ENCODE assay signal across 13 cellular contexts in genomic region chr4:185144601-185145240, GRCh38. TPM values are rescaled to one million over a fixed set of nuclear protein-coding genes. Genes with fewer than 3 reads are reported as not detected.
DNase-seq lines count a peak whose midpoint lies in the region; ATAC-seq and TF ChIP-seq lines count a peak whose summit lies in the region.
"Had no signal": no experiment of that assay in that cellular context is flagged by ENCODE, and none has a peak within 500 bp of the region (broad histone marks: within the 10 kb centered on the region; RNA-seq: fewer than 3 reads in every experiment).

No MANE protein-coding gene starts in this region.

- TF ChIP-seq CTCF in MCF 10A (IDR thresholded peaks at IDR 0.05; ENCODE audit: unreplicated experiment) (no peak), mammary epithelial cell (conservative IDR thresholded peaks at IDR 0.05 in 1 of 2, IDR thresholded peaks at IDR 0.05 in 1 of 2; ENCODE audit: extremely low read depth in 1 of 2, insufficient read depth in 1 of 2, low read depth in 1 of 2, low read length in 2 of 2) (no peak), transverse colon (IDR thresholded peaks at IDR 0.05) (no peak)

- H3K36me3 ChIP-seq in mammary epithelial cell (ENCODE audit: insufficient read depth, low read length), result no peaks in the 10 kb centered on the region
- H3K36me3 ChIP-seq in muscle layer of duodenum (ENCODE audit: control insufficient read depth in 1 of 2, insufficient read depth in 2 of 2, low read length in 2 of 2), result peaks cover 4 to 14% of the 10 kb centered on the region in 2 donors
- H3K36me3 ChIP-seq in transverse colon, result peaks cover 0 to 8% (median 0%) of the 10 kb centered on the region in 4 donors

- BruUV-seq in MCF 10A (replicated peaks; lab: Mats Ljungman, UMichigan), result no TSS peak
- no TSS peak for BruUV-seq in mammary epithelial cell (replicated peaks; lab: Mats Ljungman, UMichigan)

- H3K4me3 ChIP-seq in mammary epithelial cell (replicated peaks in 1 of 3; ENCODE audit: insufficient read depth in 1 of 3, low read depth in 2 of 3, low read length in 3 of 3) (no peak overlapping the region), muscle layer of duodenum (ENCODE audit: low read depth in 1 of 2, low read length in 2 of 2) (peak overlapping the region; percentile 62 to 83), transverse colon (peak overlapping the region in 2 of 4 donors; percentile 7 to 56)

- H3K4me1 Mint-ChIP-seq in MCF 10A (ENCODE audit: insufficient read depth, unreplicated experiment), result peaks cover 6% of the 10 kb centered on the region

- no peak overlapping the region for H2AFZ ChIP-seq in mammary epithelial cell (ENCODE audit: low read depth, low read length)

- DNase-seq in MCF 10A (ENCODE audit: unreplicated experiment) (no peak), mammary epithelial cell (no peak), caudate nucleus (lab: John Stamatoyannopoulos, UW) (peak in 1 of 61 donors; percentile 19), transverse colon (no peak)
- DNase-seq in stimulated activated CD8-positive, alpha-beta memory T cell treated with anti-CD3 and anti-CD28 coated beads, Interleukin-4, amount 100 ng/mL, for 48 hours, result no peak
- DNase-seq: ACHN; activated CD4-positive, alpha-beta T cell treated with anti-CD3 and anti-CD28 coated beads for 1 hour; stimulated activated CD4-positive, alpha-beta T cell treated with anti-CD3 and anti-CD28 coated beads, Interleukin-4, amount 100 ng/mL, for 4 hours; trophoblast cell had no signal

- intact Hi-C loops in MCF 10A (cut with micrococcal nuclease) (no loop called here), mammary epithelial cell (cut with micrococcal nuclease) (no loop called here), transverse colon (cut with DNase I; ENCODE audit: low total_unique reads) (no loop called here)

- ATAC-seq in GM19467 (IDR thresholded peaks at IDR 0.05; ENCODE audit: unreplicated experiment) (no peak), HG03460 (IDR thresholded peaks at IDR 0.05; ENCODE audit: unreplicated experiment) (no peak)

- in situ Hi-C loops in mammary epithelial cell (cut with MboI; ENCODE audit: low sequenced_read_pairs in 2 of 2), result no loop called here
- in situ Hi-C loops in transverse colon (cut with MboI; ENCODE audit: low pct_ligation_motif_present in 1 of 4, low pct_unique_long_range_greater_than_20kb in 1 of 4, low sequenced_read_pairs in 3 of 4), result no loop called here

- peak overlapping the region; percentile 87 for H3K4me3 Mint-ChIP-seq in MCF 10A (ENCODE audit: unreplicated experiment)

- peaks cover 3% of the 10 kb centered on the region for H3K79me2 ChIP-seq in mammary epithelial cell (ENCODE audit: insufficient read depth, low read length)

- no peak overlapping the region for H3K9ac ChIP-seq in mammary epithelial cell (ENCODE audit: insufficient read depth, low read length)

- TF ChIP-seq POLR2A in transverse colon (IDR thresholded peaks at IDR 0.05), result no peak

- H3K27ac Mint-ChIP-seq in MCF 10A (ENCODE audit: low read depth, unreplicated experiment), result no peak overlapping the region

- H3K27me3 Mint-ChIP-seq in MCF 10A (ENCODE audit: insufficient read depth, unreplicated experiment), result no peaks in the 10 kb centered on the region

- POLR2A ChIA-PET in MCF 10A (lab: Yijun Ruan, JAX), result interaction anchor here (1.0 to 2.3 kb wide), 5 partner anchors 8 to 329 kb away, joined by 3 to 9 read pairs (median 6); no protein-coding TSS in a partner anchor

- H3K36me3 Mint-ChIP-seq in MCF 10A (ENCODE audit: insufficient read depth, unreplicated experiment), result peaks cover 33% of the 10 kb centered on the region

- dilution Hi-C loops in mammary epithelial cell (cut with HindIII; ENCODE audit: low sequenced_read_pairs), result loop anchor here (5.0 kb wide), 1 partner anchor 73 kb away; no protein-coding TSS in a partner anchor

- WGBS in mammary epithelial cell (ENCODE audit: low coverage, missing lambda C conversion rate), result 73% methylated on average over 11 of the region's 16 CpGs
- 73 to 82% methylated on average over 2 to 16 of the region's 16 CpGs for WGBS in transverse colon (ENCODE audit: low coverage in 1 of 2), 2 donors

- H3K9me3 Mint-ChIP-seq in MCF 10A (ENCODE audit: unreplicated experiment), result no peaks in the 10 kb centered on the region

- no peaks in the 10 kb centered on the region for H3K27me3 ChIP-seq in mammary epithelial cell (ENCODE audit: insufficient read depth, low read length)
- H3K27me3 ChIP-seq in muscle layer of duodenum (ENCODE audit: low read depth, low read length), result no peaks in the 10 kb centered on the region
- peaks cover 3% of the 10 kb centered on the region for H3K27me3 ChIP-seq in transverse colon

- no peak overlapping the region for H3K4me2 ChIP-seq in mammary epithelial cell (ENCODE audit: insufficient read depth, low read depth, low read length)

- H4K20me1 ChIP-seq in mammary epithelial cell (ENCODE audit: insufficient read depth, low read length), result no peaks in the 10 kb centered on the region

- H3K27ac ChIP-seq in mammary epithelial cell (ENCODE audit: insufficient read depth, low read depth, low read length) (no peak overlapping the region), caudate nucleus (ENCODE audit: low read depth, low read length) (peak overlapping the region; percentile 61), muscle layer of duodenum (ENCODE audit: low read length) (peak overlapping the region; percentile 64), transverse colon (peak overlapping the region; percentile 82 to 92 (median 87))
- H3K27ac ChIP-seq: RWPE1 had no signal

- H3K4me1 ChIP-seq in mammary epithelial cell (ENCODE audit: insufficient read depth, low read length) (no peaks in the 10 kb centered on the region), muscle layer of duodenum (ENCODE audit: control insufficient read depth in 1 of 2, insufficient read depth in 2 of 2, low read length in 2 of 2) (peaks cover 0 to 24% of the 10 kb centered on the region in 2 donors), transverse colon (peaks cover 8 to 30% (median 19%) of the 10 kb centered on the region in 4 donors)

- no peaks in the 10 kb centered on the region for H3K9me3 ChIP-seq in mammary epithelial cell (replicated peaks; ENCODE audit: insufficient read depth, low read length)
- H3K9me3 ChIP-seq in muscle layer of duodenum (ENCODE audit: control insufficient read depth in 1 of 2, low read length in 2 of 2), result no peaks in the 10 kb centered on the region
- H3K9me3 ChIP-seq in transverse colon, result no peaks in the 10 kb centered on the region

- TF ChIP-seq EP300 in transverse colon (IDR thresholded peaks at IDR 0.05; ENCODE audit: low read depth), result no peak

- CTCF ChIA-PET in MCF 10A (lab: Yijun Ruan, JAX) (interaction anchor here (0.6 to 1.3 kb wide), 2 partner anchors 10 to 328 kb away, joined by 3 read pairs; no protein-coding TSS in a partner anchor), mammary epithelial cell (lab: Charles Lee; ENCODE audit: low non-redundant PET) (no interaction called here)

RNA-seq across cellular contexts. Expression of gene SLC25A4, which starts 1.7 kb away (rescaled TPM):
- total RNA-seq in MCF 10A (2022) (18.8 and 18.9 TPM in 2 replicates), mammary epithelial cell (10 to 100 TPM; 12.3 to 15.8 TPM), transverse colon (10 to 100 TPM; 20.9 to 57.6 (median 25.8) TPM)
- 12.1 TPM for polyA plus RNA-seq in mammary epithelial cell
- polyA minus RNA-seq in mammary epithelial cell, result 7.8 TPM

RNA-seq across cellular contexts. Expression of gene CFAP97, which starts 59.1 kb away (rescaled TPM):
- total RNA-seq in MCF 10A (2022), result 80.2 and 95.0 TPM in 2 replicates
- total RNA-seq in mammary epithelial cell, result 10 to 100 TPM; 39.7 to 45.2 TPM
- polyA plus RNA-seq in mammary epithelial cell, result 15.8 TPM
- 14.0 TPM for polyA minus RNA-seq in mammary epithelial cell
- total RNA-seq in transverse colon, result 10 to 100 TPM in 2 of 4 donors, 1 to 10 TPM in 2; 4.6 to 17.1 (median 9.3) TPM

Comparison
In these comparisons a context has a peak if more than half of its experiments do, and no peak if none do; other contexts are left out.
1. H3K4me3 ChIP-seq: peak in muscle layer of duodenum (2 of 2); none in mammary epithelial cell (0 of 3).